ENCODE assay signal across 9 cellular contexts in genomic region chr10:20855398-20856038, GRCh38. TPM values are rescaled to one million over a fixed set of nuclear protein-coding genes. Genes with fewer than 3 reads are reported as not detected.
DNase-seq lines count a peak whose midpoint lies in the region; ATAC-seq and TF ChIP-seq lines count a peak whose summit lies in the region.
"Had no signal": no experiment of that assay in that cellular context is flagged by ENCODE, and none has a peak within 500 bp of the region (broad histone marks: within the 10 kb centered on the region; RNA-seq: fewer than 3 reads in every experiment).

No MANE protein-coding gene starts in this region.

- no peak overlapping the region for H3K4me2 ChIP-seq in osteoblast (ENCODE audit: insufficient read depth, low read length)

- no peak overlapping the region for H2AFZ ChIP-seq in osteoblast (ENCODE audit: low read length)

- no peak overlapping the region for H3K27ac ChIP-seq in osteoblast (ENCODE audit: low read depth, low read length)

- H3K9me3 Mint-ChIP-seq in activated T-helper 1 cell treated with anti-CD3 and anti-CD28 coated beads, Interleukin-12 subunit alpha, Interleukin-12 subunit beta, Interleukin-2, Interleukin-4 antibody, amounts not matched to agents 30 ng/mL and 10 ng/mL and 1 ng/mL, durations not matched to agents 14 hours and 24 hours and 36 hours, result no peaks in the 10 kb centered on the region
- H3K9me3 Mint-ChIP-seq in activated T-helper 17 cell treated with anti-CD3 and anti-CD28 coated beads, Interleukin-2, amount 50 U/mL, for 72 hours, result peaks cover 5% of the 10 kb centered on the region

- no peaks in the 10 kb centered on the region for H3K9me3 ChIP-seq in osteoblast (ENCODE audit: low read depth, low read length)

- H3K4me3 Mint-ChIP-seq in activated T-helper 1 cell treated with anti-CD3 and anti-CD28 coated beads, Interleukin-12 subunit alpha, Interleukin-12 subunit beta, Interleukin-2, Interleukin-4 antibody, amounts not matched to agents 30 ng/mL and 10 ng/mL and 1 ng/mL, durations not matched to agents 14 hours and 24 hours and 36 hours, result no peak overlapping the region
- no peak overlapping the region for H3K4me3 Mint-ChIP-seq in activated T-helper 17 cell treated with anti-CD3 and anti-CD28 coated beads, Interleukin-2, amount 50 U/mL, for 72 hours
- H3K4me3 Mint-ChIP-seq: activated naive CD8-positive, alpha-beta T cell had no signal

- H3K4me3 ChIP-seq in cardiac fibroblast (replicated peaks in 1 of 2; ENCODE audit: low read depth in 2 of 2, low read length in 2 of 2) (no peak overlapping the region), osteoblast (ENCODE audit: insufficient read depth, low read length) (no peak overlapping the region)

- H3K27me3 ChIP-seq in osteoblast (ENCODE audit: insufficient read depth, low read length), result no peaks in the 10 kb centered on the region

- peak; percentile 33 for DNase-seq in MV-4-11 (lab: John Stamatoyannopoulos, UW)
- DNase-seq in cardiac fibroblast (ENCODE audit: low read depth in 2 of 2), result peak; percentile 64
- DNase-seq in osteoblast (ENCODE audit: insufficient read length, low spot score, missing footprints), result peak; percentile 25
- no peak for DNase-seq in activated T-helper 1 cell treated with anti-CD3 and anti-CD28 coated beads, Interleukin-12 subunit alpha, Interleukin-12 subunit beta, Interleukin-2, Interleukin-4 antibody, amounts not matched to agents 30 ng/mL and 10 ng/mL and 1 ng/mL, durations not matched to agents 14 hours and 24 hours and 36 hours (ENCODE audit: low spot score)
- DNase-seq in stimulated activated naive CD4-positive, alpha-beta T cell treated with Interleukin-2 at 50 U/mL for 16 hours (lab: John Stamatoyannopoulos, UW), result no peak
- DNase-seq: stimulated activated naive CD4-positive, alpha-beta T cell had no signal

- H3K4me1 Mint-ChIP-seq in activated T-helper 1 cell treated with anti-CD3 and anti-CD28 coated beads, Interleukin-12 subunit alpha, Interleukin-12 subunit beta, Interleukin-2, Interleukin-4 antibody, amounts not matched to agents 30 ng/mL and 10 ng/mL and 1 ng/mL, durations not matched to agents 14 hours and 24 hours and 36 hours (ENCODE audit: low read depth), result no peaks in the 10 kb centered on the region
- no peaks in the 10 kb centered on the region for H3K4me1 Mint-ChIP-seq in activated T-helper 17 cell treated with anti-CD3 and anti-CD28 coated beads, Interleukin-2, amount 50 U/mL, for 72 hours

- no peak overlapping the region for H3K27ac Mint-ChIP-seq in activated T-helper 1 cell treated with anti-CD3 and anti-CD28 coated beads, Interleukin-12 subunit alpha, Interleukin-12 subunit beta, Interleukin-2, Interleukin-4 antibody, amounts not matched to agents 30 ng/mL and 10 ng/mL and 1 ng/mL, durations not matched to agents 14 hours and 24 hours and 36 hours
- H3K27ac Mint-ChIP-seq in activated T-helper 17 cell treated with anti-CD3 and anti-CD28 coated beads, Interleukin-2, amount 50 U/mL, for 72 hours, result no peak overlapping the region
- H3K27ac Mint-ChIP-seq: activated naive CD8-positive, alpha-beta T cell had no signal

- TF ChIP-seq CTCF in GM12872 (IDR thresholded peaks at IDR 0.05; ENCODE audit: insufficient read depth, low read depth, low read length) (peak; percentile 18; the same call in 1 of the 3 replicates), cardiac fibroblast (IDR thresholded peaks at IDR 0.05; ENCODE audit: low read depth, low read length) (peak; percentile 41), osteoblast (IDR thresholded peaks at IDR 0.05; ENCODE audit: extremely low read depth, low read depth, low read length) (peak; percentile 50)

- H3K36me3 ChIP-seq in osteoblast (ENCODE audit: insufficient read depth, low read length), result no peaks in the 10 kb centered on the region

- intact Hi-C loops in activated T-helper 1 cell treated with anti-CD3 and anti-CD28 coated beads, Interleukin-12 subunit alpha, Interleukin-12 subunit beta, Interleukin-2, Interleukin-4 antibody, amounts not matched to agents 30 ng/mL and 10 ng/mL and 1 ng/mL, durations not matched to agents 14 hours and 24 hours and 36 hours (cut with micrococcal nuclease), result no loop called here

- no peaks in the 10 kb centered on the region for H3K4me1 ChIP-seq in osteoblast (ENCODE audit: insufficient read depth, low read length)

- H3K36me3 Mint-ChIP-seq in activated T-helper 1 cell treated with anti-CD3 and anti-CD28 coated beads, Interleukin-12 subunit alpha, Interleukin-12 subunit beta, Interleukin-2, Interleukin-4 antibody, amounts not matched to agents 30 ng/mL and 10 ng/mL and 1 ng/mL, durations not matched to agents 14 hours and 24 hours and 36 hours (ENCODE audit: low read depth), result no peaks in the 10 kb centered on the region
- no peaks in the 10 kb centered on the region for H3K36me3 Mint-ChIP-seq in activated T-helper 17 cell treated with anti-CD3 and anti-CD28 coated beads, Interleukin-2, amount 50 U/mL, for 72 hours (ENCODE audit: low read depth)
- H3K36me3 Mint-ChIP-seq: activated naive CD8-positive, alpha-beta T cell had no signal

- H3K27me3 Mint-ChIP-seq in activated T-helper 1 cell treated with anti-CD3 and anti-CD28 coated beads, Interleukin-12 subunit alpha, Interleukin-12 subunit beta, Interleukin-2, Interleukin-4 antibody, amounts not matched to agents 30 ng/mL and 10 ng/mL and 1 ng/mL, durations not matched to agents 14 hours and 24 hours and 36 hours (ENCODE audit: insufficient read depth), result no peaks in the 10 kb centered on the region
- no peaks in the 10 kb centered on the region for H3K27me3 Mint-ChIP-seq in activated T-helper 17 cell treated with anti-CD3 and anti-CD28 coated beads, Interleukin-2, amount 50 U/mL, for 72 hours

- no peaks in the 10 kb centered on the region for H4K20me1 ChIP-seq in osteoblast (ENCODE audit: insufficient read depth, low read length)

- H3K79me2 ChIP-seq in osteoblast (ENCODE audit: insufficient read depth, low read length), result no peaks in the 10 kb centered on the region

- no peak for ATAC-seq in activated T-helper 17 cell treated with anti-CD3 and anti-CD28 coated beads, Interleukin-2, amount 50 U/mL, for 72 hours (replicated peaks)

RNA-seq across cellular contexts. Expression of gene NEBL, which starts 41.6 kb away (rescaled TPM):
- under 0.01 and 0.29 TPM in 2 replicates for total RNA-seq in osteoblast
- 0.18 and 0.22 TPM in 2 replicates for total RNA-seq in activated T-helper 1 cell treated with anti-CD3 and anti-CD28 coated beads, Interleukin-12 subunit alpha, Interleukin-12 subunit beta, Interleukin-2, Interleukin-4 antibody, amounts not matched to agents 30 ng/mL and 10 ng/mL and 1 ng/mL, durations not matched to agents 14 hours and 24 hours and 36 hours
- not detected for total RNA-seq in activated T-helper 17 cell treated with anti-CD3 and anti-CD28 coated beads, Interleukin-2, amount 50 U/mL, for 72 hours

Comparison
In these comparisons a context has a peak if more than half of its experiments do, and no peak if none do; other contexts are left out.
1. DNase-seq: peak in MV-4-11 (single experiment), cardiac fibroblast (2 of 2) and osteoblast (single experiment); none in activated T-helper 1 cell treated with anti-CD3 and anti-CD28 coated beads, Interleukin-12 subunit alpha, Interleukin-12 subunit beta, Interleukin-2, Interleukin-4 antibody, amounts not matched to agents 30 ng/mL and 10 ng/mL and 1 ng/mL, durations not matched to agents 14 hours and 24 hours and 36 hours (single experiment) and stimulated activated naive CD4-positive, alpha-beta T cell treated with Interleukin-2 at 50 U/mL for 16 hours (single experiment).
2. Peak in every context shown above with its lines, with median percentiles within 50 percentile points of each other: CTCF ChIP-seq.